1 cellular context compared by ENCODE assay signal in genomic region chr20:54362283-54362682, GRCh38.
TF ChIP-seq lines count a peak whose summit lies in the region.

No MANE protein-coding gene starts in this region.

TF ChIP-seq in GM23338, 12 proteins besides CTCF, POLR2A, EP300 and RAD21 (continued from another document):
- no peak for TF ChIP-seq ETS1 (IDR thresholded peaks at IDR 0.05)
TF ChIP-seq in GM23338: peak in this region for 0.
